21 cellular contexts compared by ENCODE assay signal in the genomic region with DNA sequence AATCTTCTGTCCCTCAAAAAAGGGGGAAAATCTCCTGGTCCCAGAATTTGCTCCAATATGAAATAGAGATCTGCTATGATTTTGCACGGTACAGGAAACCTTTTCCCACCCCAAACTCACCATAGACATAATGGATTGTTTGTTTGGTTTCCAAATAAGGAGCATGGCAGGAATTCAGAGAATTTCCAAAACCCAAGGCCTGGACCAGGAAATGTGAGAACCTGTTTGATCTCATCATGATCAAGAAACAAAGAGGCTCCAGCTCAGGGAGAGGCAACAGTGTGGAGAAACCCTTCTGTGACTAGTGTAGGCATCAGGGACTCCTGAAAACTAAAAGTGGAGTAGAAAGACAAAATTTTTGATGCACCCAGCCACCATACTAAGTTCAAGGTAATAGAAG.
"Had no signal": no experiment of that assay in that cellular context is flagged by ENCODE, and none has a peak within 500 bp of the region (broad histone marks: within the 10 kb centered on the region; RNA-seq: fewer than 3 reads in every experiment).

No MANE protein-coding gene starts in this region.

- H3K4me1 ChIP-seq: esophagus squamous epithelium, suprapubic skin had no signal

- H3K27me3 ChIP-seq: brain microvascular endothelial cell, esophagus squamous epithelium, suprapubic skin had no signal

- H3K27ac ChIP-seq: brain microvascular endothelial cell, esophagus squamous epithelium, suprapubic skin had no signal

- DNase-seq: activated B cell treated with CpG ODN at 0.5 μM for 24 hours; activated CD4-positive, alpha-beta T cell treated with anti-CD3 and anti-CD28 coated beads, Interleukin-2, amount 10 ng/mL, durations not matched to agents 24 days and 14 days; activated CD8-positive, alpha-beta memory T cell treated with anti-CD3 and anti-CD28 coated beads, Interleukin-2, amount 50 U/mL, for 4 hours; activated CD8-positive, alpha-beta T cell treated with anti-CD3 and anti-CD28 coated beads, Interleukin-2, amount 10 ng/mL, durations not matched to agents 7 days and 5 days; activated gamma-delta T cell treated with Interleukin-2 at 50 U/mL for 16 hours; amniotic stem cell; brain microvascular endothelial cell; effector CD8-positive, alpha-beta T cell; esophagus squamous epithelium; hippocampal formation; immature natural killer cell; mucosa of descending colon; natural killer cell; occipital lobe; small intestine; SW 1271 had no signal

- H3K36me3 ChIP-seq: brain microvascular endothelial cell, esophagus squamous epithelium, suprapubic skin had no signal

- H3K9me3 ChIP-seq: esophagus squamous epithelium, mucosa of descending colon, suprapubic skin had no signal

- H3K4me3 Mint-ChIP-seq: activated B cell treated with CpG ODN at 0.5 μM for 24 hours; activated CD4-positive, alpha-beta T cell treated with anti-CD3 and anti-CD28 coated beads, Interleukin-2, amount 10 ng/mL, durations not matched to agents 24 days and 14 days; activated CD8-positive, alpha-beta T cell treated with anti-CD3 and anti-CD28 coated beads, Interleukin-2, amount 10 ng/mL, durations not matched to agents 7 days and 5 days; activated naive CD8-positive, alpha-beta T cell; central memory CD8-positive, alpha-beta T cell; immature natural killer cell; natural killer cell; stimulated activated naive CD8-positive, alpha-beta T cell treated with anti-CD3 and anti-CD28 coated beads, Interleukin-15, Interleukin-2, amounts not matched to agents 100 ng/mL and 50 ng/mL, for 24 hours; type B pancreatic cell had no signal

- H3K27me3 Mint-ChIP-seq: activated B cell treated with CpG ODN at 0.5 μM for 24 hours; activated CD4-positive, alpha-beta T cell treated with anti-CD3 and anti-CD28 coated beads, Interleukin-2, amount 10 ng/mL, durations not matched to agents 24 days and 14 days; activated naive CD8-positive, alpha-beta T cell; central memory CD8-positive, alpha-beta T cell; stimulated activated naive CD8-positive, alpha-beta T cell treated with anti-CD3 and anti-CD28 coated beads, Interleukin-15, Interleukin-2, amounts not matched to agents 100 ng/mL and 50 ng/mL, for 24 hours; type B pancreatic cell had no signal

- H3K4me1 Mint-ChIP-seq: activated B cell treated with CpG ODN at 0.5 μM for 24 hours; activated CD4-positive, alpha-beta T cell treated with anti-CD3 and anti-CD28 coated beads, Interleukin-2, amount 10 ng/mL, durations not matched to agents 24 days and 14 days; central memory CD8-positive, alpha-beta T cell; immature natural killer cell; natural killer cell had no signal

- H3K9me3 Mint-ChIP-seq: activated CD4-positive, alpha-beta T cell treated with anti-CD3 and anti-CD28 coated beads, Interleukin-2, amount 10 ng/mL, durations not matched to agents 24 days and 14 days; stimulated activated naive CD8-positive, alpha-beta T cell treated with anti-CD3 and anti-CD28 coated beads, Interleukin-15, Interleukin-2, amounts not matched to agents 100 ng/mL and 50 ng/mL, for 24 hours; type B pancreatic cell had no signal

- H3K36me3 Mint-ChIP-seq: activated naive CD8-positive, alpha-beta T cell; immature natural killer cell; type B pancreatic cell had no signal

- ATAC-seq: activated CD8-positive, alpha-beta T cell treated with anti-CD3 and anti-CD28 coated beads, Interleukin-2, amount 10 ng/mL, durations not matched to agents 7 days and 5 days; mucosa of descending colon; natural killer cell had no signal

- H3K4me3 ChIP-seq: esophagus squamous epithelium, mucosa of descending colon, suprapubic skin had no signal

- H3K27ac Mint-ChIP-seq: activated B cell treated with CpG ODN at 0.5 μM for 24 hours; activated CD4-positive, alpha-beta T cell treated with anti-CD3 and anti-CD28 coated beads, Interleukin-2, amount 10 ng/mL, durations not matched to agents 24 days and 14 days; activated CD8-positive, alpha-beta T cell treated with anti-CD3 and anti-CD28 coated beads, Interleukin-2, amount 10 ng/mL, durations not matched to agents 7 days and 5 days; activated naive CD8-positive, alpha-beta T cell; immature natural killer cell; natural killer cell; stimulated activated naive CD8-positive, alpha-beta T cell treated with anti-CD3 and anti-CD28 coated beads, Interleukin-15, Interleukin-2, amounts not matched to agents 100 ng/mL and 50 ng/mL, for 24 hours; type B pancreatic cell had no signal
